13 cellular contexts compared by ENCODE assay signal in genomic region chr6:135424385-135424784, GRCh38.
"Had no signal": no experiment of that assay in that cellular context is flagged by ENCODE, and none has a peak within 500 bp of the region (broad histone marks: within the 10 kb centered on the region; RNA-seq: fewer than 3 reads in every experiment).

No MANE protein-coding gene starts in this region.

- DNase-seq: activated CD4-positive, alpha-beta T cell treated with anti-CD3 and anti-CD28 coated beads for 1 hour; activated CD8-positive, alpha-beta T cell treated with anti-CD3 and anti-CD28 coated beads for 36 hours; activated naive CD4-positive, alpha-beta T cell; activated naive CD8-positive, alpha-beta T cell treated with anti-CD3 and anti-CD28 coated beads, Interleukin-2, amount 10 ng/mL, durations not matched to agents 7 days and 5 days; colonic mucosa; islet precursor cell; left lung; pancreas; stimulated activated CD4-positive, alpha-beta T cell treated with anti-CD3 and anti-CD28 coated beads, Interleukin-15, amount 100 ng/mL, for 24 hours; stimulated activated CD4-positive, alpha-beta T cell treated with anti-CD3 and anti-CD28 coated beads, Interleukin-4, amount 100 ng/mL, for 1 hour; stimulated activated naive CD4-positive, alpha-beta T cell treated with Interleukin-2 at 50 U/mL for 16 hours had no signal

- H3K4me1 Mint-ChIP-seq: brain had no signal

- H3K27ac ChIP-seq: colonic mucosa, left lung, pancreas had no signal

- H3K9me3 Mint-ChIP-seq: activated CD8-positive, alpha-beta T cell treated with anti-CD3 and anti-CD28 coated beads for 36 hours; activated naive CD8-positive, alpha-beta T cell treated with anti-CD3 and anti-CD28 coated beads, Interleukin-2, amount 10 ng/mL, durations not matched to agents 7 days and 5 days; brain; naive thymus-derived CD4-positive, alpha-beta T cell had no signal

- H3K9me3 ChIP-seq: colonic mucosa, left lung, pancreas had no signal

- H3K36me3 Mint-ChIP-seq: activated naive CD8-positive, alpha-beta T cell treated with anti-CD3 and anti-CD28 coated beads, Interleukin-2, amount 10 ng/mL, durations not matched to agents 7 days and 5 days had no signal

- H3K4me1 ChIP-seq: colonic mucosa, pancreas had no signal

- H3K4me3 Mint-ChIP-seq: activated CD8-positive, alpha-beta T cell treated with anti-CD3 and anti-CD28 coated beads for 36 hours; activated naive CD8-positive, alpha-beta T cell treated with anti-CD3 and anti-CD28 coated beads, Interleukin-2, amount 10 ng/mL, durations not matched to agents 7 days and 5 days; brain; naive thymus-derived CD4-positive, alpha-beta T cell had no signal

- H3K36me3 ChIP-seq: colonic mucosa, left lung had no signal

- H3K27ac Mint-ChIP-seq: activated CD8-positive, alpha-beta T cell treated with anti-CD3 and anti-CD28 coated beads for 36 hours; activated naive CD8-positive, alpha-beta T cell treated with anti-CD3 and anti-CD28 coated beads, Interleukin-2, amount 10 ng/mL, durations not matched to agents 7 days and 5 days; brain had no signal

- H3K4me3 ChIP-seq: colonic mucosa, left lung, pancreas had no signal

- H3K27me3 Mint-ChIP-seq: activated CD8-positive, alpha-beta T cell treated with anti-CD3 and anti-CD28 coated beads for 36 hours; activated naive CD8-positive, alpha-beta T cell treated with anti-CD3 and anti-CD28 coated beads, Interleukin-2, amount 10 ng/mL, durations not matched to agents 7 days and 5 days; brain; naive thymus-derived CD4-positive, alpha-beta T cell had no signal

- H3K27me3 ChIP-seq: colonic mucosa, left lung, pancreas had no signal
